ENCODE assay signal across 15 cellular contexts in the genomic region with DNA sequence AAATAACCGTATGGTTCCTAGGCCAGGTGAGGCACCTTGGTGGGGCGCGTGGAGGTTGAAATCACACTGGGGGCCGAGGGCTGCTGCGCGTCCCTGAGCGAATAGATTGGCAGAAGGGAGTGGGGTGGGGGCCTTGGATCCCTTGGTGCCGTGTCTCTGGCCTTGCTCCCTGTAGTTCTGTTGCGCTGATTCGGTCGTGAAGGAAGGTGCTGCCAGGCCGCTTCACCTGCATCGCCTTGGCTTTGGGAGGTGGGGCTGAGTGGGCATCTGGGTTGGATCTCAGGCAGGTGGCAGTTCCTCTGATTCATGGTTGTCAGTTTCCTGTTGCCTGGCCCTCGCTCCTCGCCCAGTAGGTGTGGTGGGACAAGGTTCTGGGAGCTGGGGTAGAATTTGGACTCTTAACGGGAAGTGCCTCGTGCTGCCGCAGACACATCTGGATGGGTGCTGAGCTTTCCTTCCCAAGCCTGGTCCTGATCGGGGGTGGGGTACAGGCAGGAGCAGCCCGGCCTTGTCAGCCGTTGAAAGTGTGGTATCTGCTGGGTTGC. TPM values are rescaled to one million over a fixed set of nuclear protein-coding genes. Genes with fewer than 3 reads are reported as not detected.
DNase-seq lines count a peak whose midpoint lies in the region; ATAC-seq, FAIRE-seq and TF ChIP-seq lines count a peak whose summit lies in the region.
"Had no signal": no experiment of that assay in that cellular context is flagged by ENCODE, and none has a peak within 500 bp of the region (broad histone marks: within the 10 kb centered on the region; RNA-seq: fewer than 3 reads in every experiment).

No MANE protein-coding gene starts in this region.

- peaks cover 16% of the 10 kb centered on the region for H3K36me3 Mint-ChIP-seq in CD4-positive, CD25-positive, alpha-beta regulatory T cell
- H3K36me3 Mint-ChIP-seq in GM23338 (ENCODE audit: low read depth) (peaks cover 39% of the 10 kb centered on the region), glutamatergic neuron (ENCODE audit: unreplicated experiment) (no peaks in the 10 kb centered on the region)
- peaks cover 0 to 49% (median 3%) of the 10 kb centered on the region in 3 donors for H3K36me3 Mint-ChIP-seq in naive thymus-derived CD8-positive, alpha-beta T cell

- no peak for TF ChIP-seq EP300 in K562 (IDR thresholded peaks at IDR 0.05; ENCODE audit: low read length)

- H3K36me3 ChIP-seq in CD4-positive, CD25-positive, alpha-beta regulatory T cell (ENCODE audit: control insufficient read depth, insufficient read depth, low read length): peaks cover 38% of the 10 kb centered on the region
- H3K36me3 ChIP-seq in GM23338 (ENCODE audit: insufficient read depth) (peaks cover 9% of the 10 kb centered on the region), K562 (ENCODE audit: control insufficient read depth, insufficient read depth, low read length) (peaks cover 77% of the 10 kb centered on the region; the same call in 2 of the 3 replicates)

- intact Hi-C loops in K562 (cut with micrococcal nuclease): no loop called here

- no peaks in the 10 kb centered on the region for H3K9me3 ChIP-seq in CD4-positive, CD25-positive, alpha-beta regulatory T cell (ENCODE audit: control insufficient read depth in 2 of 2, low read length in 2 of 2)
- H3K9me3 ChIP-seq in K562 (replicated peaks; ENCODE audit: control insufficient read depth, insufficient read depth, low read depth, low read length): no peaks in the 10 kb centered on the region

- H3K27me3 Mint-ChIP-seq in CD4-positive, CD25-positive, alpha-beta regulatory T cell: no peaks in the 10 kb centered on the region
- peaks cover 14% of the 10 kb centered on the region for H3K27me3 Mint-ChIP-seq in GM23338 (ENCODE audit: insufficient read depth, low read depth, poor library complexity)
- no peaks in the 10 kb centered on the region for H3K27me3 Mint-ChIP-seq in naive thymus-derived CD8-positive, alpha-beta T cell
- H3K27me3 Mint-ChIP-seq in glutamatergic neuron (ENCODE audit: unreplicated experiment): peaks cover 4% of the 10 kb centered on the region
- H3K27me3 Mint-ChIP-seq: activated naive CD8-positive, alpha-beta T cell treated with anti-CD3 and anti-CD28 coated beads, Interleukin-2, amount 10 ng/mL, durations not matched to agents 7 days and 5 days had no signal

- no TSS peak for BruUV-seq in K562 (replicated peaks; lab: Mats Ljungman, UMichigan)

- H3K4me1 Mint-ChIP-seq in CD4-positive, CD25-positive, alpha-beta regulatory T cell: peaks cover 0 to 68% (median 40%) of the 10 kb centered on the region in 4 donors
- H3K4me1 Mint-ChIP-seq in GM23338 (peaks cover 26% of the 10 kb centered on the region), glutamatergic neuron (ENCODE audit: low read depth, unreplicated experiment) (peaks cover 40% of the 10 kb centered on the region)
- H3K4me1 Mint-ChIP-seq in naive thymus-derived CD8-positive, alpha-beta T cell: peaks cover 22 to 63% (median 34%) of the 10 kb centered on the region in 4 donors

- peak overlapping the region in 1 of 4 donors; percentile 27 for H3K4me3 Mint-ChIP-seq in CD4-positive, CD25-positive, alpha-beta regulatory T cell
- H3K4me3 Mint-ChIP-seq in GM23338 (no peak overlapping the region), glutamatergic neuron (ENCODE audit: unreplicated experiment) (no peak overlapping the region)
- no peak overlapping the region for H3K4me3 Mint-ChIP-seq in naive thymus-derived CD8-positive, alpha-beta T cell
- H3K4me3 Mint-ChIP-seq: activated naive CD8-positive, alpha-beta T cell treated with anti-CD3 and anti-CD28 coated beads, Interleukin-2, amount 10 ng/mL, durations not matched to agents 7 days and 5 days had no signal

- TF ChIP-seq CTCF in GM23338 (conservative IDR thresholded peaks at IDR 0.05; ENCODE audit: low read depth in 2 of 2) (no peak), K562 (IDR thresholded peaks at IDR 0.05 in 2 of 3, conservative IDR thresholded peaks at IDR 0.05 in 1 of 3; ENCODE audit: insufficient read depth in 2 of 3, low read depth in 1 of 3, low read length in 3 of 3) (no peak), glutamatergic neuron (IDR thresholded peaks at IDR 0.05; ENCODE audit: partially characterized antibody, unreplicated experiment) (no peak)

- peak overlapping the region in 2 of 3 donors; percentile 88 for H3K27ac Mint-ChIP-seq in CD4-positive, CD25-positive, alpha-beta regulatory T cell
- H3K27ac Mint-ChIP-seq in GM23338 (peak overlapping the region; percentile 82; the same call in 1 of the 2 replicates), glutamatergic neuron (ENCODE audit: unreplicated experiment) (no peak overlapping the region)
- H3K27ac Mint-ChIP-seq in naive thymus-derived CD8-positive, alpha-beta T cell: peak overlapping the region in 7 of 10 donors; percentile 38 to 74 (median 59)

- H3K27ac ChIP-seq in CD4-positive, CD25-positive, alpha-beta regulatory T cell (ENCODE audit: insufficient read depth, low read length, poor library complexity, severe bottlenecking): no peak overlapping the region
- H3K27ac ChIP-seq in GM23338 (ENCODE audit: low read depth): 0 out of 2 replicates have a peak overlapping the region, but pooled peaks have one; percentile 14
- no peak overlapping the region for H3K27ac ChIP-seq in K562 (ENCODE audit: extremely low read depth, low read depth, low read length)
- H3K27ac ChIP-seq: SK-N-MC had no signal

- H2AFZ ChIP-seq in GM23338 (no peak overlapping the region), K562 (ENCODE audit: low read depth, low read length) (no peak overlapping the region)

- TF ChIP-seq POLR2A in K562 (conservative IDR thresholded peaks at IDR 0.05): no peak

- no peaks in the 10 kb centered on the region for H3K27me3 ChIP-seq in CD4-positive, CD25-positive, alpha-beta regulatory T cell (ENCODE audit: control insufficient read depth, insufficient read depth, low read length)
- no peaks in the 10 kb centered on the region for H3K27me3 ChIP-seq in GM23338 (ENCODE audit: insufficient read depth)
- H3K27me3 ChIP-seq in K562 (ENCODE audit: control insufficient read depth in 2 of 2, insufficient read depth in 2 of 2, low read length in 2 of 2): no peaks in the 10 kb centered on the region

- peaks cover 12% of the 10 kb centered on the region; the same call in 1 of the 2 replicates for H3F3A ChIP-seq in GM23338 (replicated peaks; ENCODE audit: low read depth)

- H3K9ac ChIP-seq in K562 (ENCODE audit: insufficient read depth in 1 of 2, low read depth in 2 of 2, low read length in 2 of 2): peak overlapping the region in 1 of 2 experiments; percentile 65; a peak in 1 of 4 replicates

- WGBS in K562 (ENCODE audit: insufficient coverage, low coverage, missing lambda C conversion rate): 93% methylated on average over 21 of the region's 21 CpGs

- CTCF ChIA-PET in K562 (lab: Yijun Ruan, JAX; ENCODE audit: low intra/inter-chr PET ratio): no interaction called here

- no peaks in the 10 kb centered on the region for H3K9me3 Mint-ChIP-seq in CD4-positive, CD25-positive, alpha-beta regulatory T cell
- H3K9me3 Mint-ChIP-seq in GM23338 (no peaks in the 10 kb centered on the region), glutamatergic neuron (ENCODE audit: unreplicated experiment) (no peaks in the 10 kb centered on the region)
- no peaks in the 10 kb centered on the region for H3K9me3 Mint-ChIP-seq in naive thymus-derived CD8-positive, alpha-beta T cell
- H3K9me3 Mint-ChIP-seq: activated naive CD8-positive, alpha-beta T cell treated with anti-CD3 and anti-CD28 coated beads, Interleukin-2, amount 10 ng/mL, durations not matched to agents 7 days and 5 days had no signal

- no peak for FAIRE-seq in K562 (lab: Jason Lieb, UNC)
- FAIRE-seq: frontal cortex, H54, HTR-8/SVneo had no signal

- H3K4me2 ChIP-seq in GM23338: no peak overlapping the region
- no peak overlapping the region for H3K4me2 ChIP-seq in K562 (ENCODE audit: insufficient read depth, low read length)

- H4K20me1 ChIP-seq in GM23338 (replicated peaks; ENCODE audit: insufficient read depth) (peaks cover 21% of the 10 kb centered on the region), K562 (replicated peaks; ENCODE audit: control insufficient read depth, insufficient read depth, low read length) (peaks cover 55% of the 10 kb centered on the region)

- DNase-seq in CD4-positive, CD25-positive, alpha-beta regulatory T cell: no peak
- DNase-seq in GM23338 (ENCODE audit: low spot score) (no peak), K562 (ENCODE audit: extremely low read depth in 1 of 4, low spot score in 3 of 4) (no peak), glutamatergic neuron (no peak)
- no peak for DNase-seq in naive thymus-derived CD8-positive, alpha-beta T cell
- DNase-seq in stimulated activated CD4-positive, alpha-beta T cell treated with anti-CD3 and anti-CD28 coated beads, Interleukin-4, amount 100 ng/mL, for 24 hours: no peak
- DNase-seq: activated naive CD8-positive, alpha-beta T cell treated with anti-CD3 and anti-CD28 coated beads, Interleukin-2, amount 10 ng/mL, durations not matched to agents 7 days and 5 days; stimulated activated CD4-positive, alpha-beta T cell treated with anti-CD3 and anti-CD28 coated beads, Interleukin-2, amount 100 ng/mL, for 24 hours; stimulated activated naive CD8-positive, alpha-beta T cell treated with anti-CD3 and anti-CD28 coated beads, Interleukin-15, Interleukin-2, amounts not matched to agents 100 U/mL and 50 U/mL, for 24 hours had no signal

- peaks cover 14% of the 10 kb centered on the region for H3K4me1 ChIP-seq in CD4-positive, CD25-positive, alpha-beta regulatory T cell (ENCODE audit: control insufficient read depth, insufficient read depth, low read length, poor library complexity, severe bottlenecking)
- H3K4me1 ChIP-seq in GM23338 (ENCODE audit: insufficient read depth) (peaks cover 3% of the 10 kb centered on the region; the same call in 1 of the 2 replicates), K562 (replicated peaks in 1 of 2; ENCODE audit: control insufficient read depth in 2 of 2, insufficient read depth in 2 of 2, low read length in 2 of 2) (peaks cover 30 to 32% of the 10 kb centered on the region in 2 experiments)

- H3K9me1 ChIP-seq in K562 (ENCODE audit: control insufficient read depth, insufficient read depth, low read length): peaks cover 3% of the 10 kb centered on the region

- H3K9me2 ChIP-seq in GM23338 (ENCODE audit: insufficient read depth): no peaks in the 10 kb centered on the region

- TF ChIP-seq RAD21 in K562 (CRISPR knock-in tag; conservative IDR thresholded peaks at IDR 0.05 in 1 of 2, IDR thresholded peaks at IDR 0.05 in 1 of 2): no peak

- H3K79me2 ChIP-seq in GM23338 (replicated peaks; ENCODE audit: insufficient read depth): peaks cover 83% of the 10 kb centered on the region
- peaks cover 33% of the 10 kb centered on the region for H3K79me2 ChIP-seq in K562 (ENCODE audit: control insufficient read depth, insufficient read depth, low read length)

- POLR2A ChIA-PET in K562 (lab: Yijun Ruan, JAX): no interaction called here
- POLR2A ChIA-PET in naive thymus-derived CD8-positive, alpha-beta T cell (lab: Charles Lee): no interaction called here

- in situ Hi-C loops in K562 (cut with MboI): no loop called here

- no peak overlapping the region for H3K4me3 ChIP-seq in CD4-positive, CD25-positive, alpha-beta regulatory T cell (ENCODE audit: low read depth, low read length)
- H3K4me3 ChIP-seq in GM23338 (no peak overlapping the region), K562 (no peak overlapping the region)
- H3K4me3 ChIP-seq: SK-N-MC had no signal

- ATAC-seq in CD4-positive, CD25-positive, alpha-beta regulatory T cell (ENCODE audit: low read depth in 2 of 2): no peak
- no peak for ATAC-seq in GM23338
- ATAC-seq in K562: no peak
- ATAC-seq in naive thymus-derived CD8-positive, alpha-beta T cell: no peak
- ATAC-seq in GM21367 (IDR thresholded peaks at IDR 0.05; ENCODE audit: unreplicated experiment): no peak
- ATAC-seq in HG03039 (IDR thresholded peaks at IDR 0.05; ENCODE audit: unreplicated experiment): no peak
- ATAC-seq: stimulated activated naive CD8-positive, alpha-beta T cell treated with anti-CD3 and anti-CD28 coated beads, Interleukin-15, Interleukin-2, amounts not matched to agents 100 U/mL and 50 U/mL, for 24 hours had no signal

RNA-seq across cellular contexts. Expression of gene PGS1, which starts 30.1 kb away (rescaled TPM):
- 50.1 TPM for total RNA-seq in CD4-positive, CD25-positive, alpha-beta regulatory T cell
- 10 to 100 TPM; 29.6 to 35.4 (median 31.5) TPM for polyA plus RNA-seq in CD4-positive, CD25-positive, alpha-beta regulatory T cell
- total RNA-seq in GM23338 (2014; rRNA removed; shearing (Covaris generic)): 65.8 and 67.1 TPM in 2 replicates
- polyA plus RNA-seq in GM23338 (2016; fragmentation: Nextera tagmentation; extraction: Ambion mirVana) (42.5 and 43.9 TPM in 2 replicates), K562 (2011; rRNA removed) (39.4 and 43.6 TPM in 2 replicates), K562 (2014; fragmentation: Illumina TruSeq; extraction: Trizol) (22.3 and 27.0 TPM in 2 replicates), K562 (2014; fragmentation: Nextera tagmentation; extraction: Ambion mirVana) (1 to 10 TPM; 1.3 to 1.8 TPM), K562 (2014; rRNA removed) (29.7 and 36.0 TPM in 2 replicates)
- total RNA-seq in K562 (2011; cell fraction: chromatin; rRNA removed; ENCODE audit: low replicate concordance): 72.8 and 169 TPM in 2 replicates
- total RNA-seq in K562 (2011; cell fraction: nucleolus; rRNA removed): 88.1 and 96.7 TPM in 2 replicates
- total RNA-seq in K562 (2011; cell fraction: nucleoplasm; rRNA removed): 70.5 and 71.8 TPM in 2 replicates
- total RNA-seq in K562 (2014; rRNA removed) (24.0 and 33.4 TPM in 2 replicates), K562 (2014; rRNA removed; fragmentation: Illumina TruSeq; extraction: Trizol) (10.7 and 14.0 TPM in 2 replicates), K562 (2015; rRNA removed; fragmentation: Illumina TruSeq; extraction: Trizol) (16.9 and 20.3 TPM in 2 replicates), K562 (2021) (33.5 and 38.4 TPM in 2 replicates), glutamatergic neuron (ENCODE audit: unreplicated experiment) (50.2 TPM)
- 36.4 and 45.7 TPM in 2 replicates for polyA plus RNA-seq in K562 (2011; cell fraction: cytosol; rRNA removed)
- 113 and 149 TPM in 2 replicates for polyA plus RNA-seq in K562 (2011; cell fraction: nucleus; rRNA removed)
- polyA plus RNA-seq in K562 (2012): 24.6 and 37.9 TPM in 2 replicates
- polyA minus RNA-seq in K562 (2011; rRNA and poly(A)+ RNA removed): 23.3 and 26.9 TPM in 2 replicates
- 30.8 and 30.9 TPM in 2 replicates for polyA minus RNA-seq in K562 (2011; cell fraction: cytosol; rRNA and poly(A)+ RNA removed)
- 40.8 and 57.1 TPM in 2 replicates for polyA minus RNA-seq in K562 (2011; cell fraction: nucleus; rRNA and poly(A)+ RNA removed)
- total RNA-seq in naive thymus-derived CD8-positive, alpha-beta T cell: 10 to 100 TPM; 72.5 to 73.4 TPM
- polyA plus RNA-seq in naive thymus-derived CD8-positive, alpha-beta T cell: 10 to 100 TPM; 24.3 to 46.6 (median 32.7) TPM

RNA-seq across cellular contexts. Expression of gene SOCS3, which starts 48.7 kb away (rescaled TPM):
- total RNA-seq in CD4-positive, CD25-positive, alpha-beta regulatory T cell: 218 TPM
- 10 to 100 TPM; 26.4 to 74.2 (median 51.2) TPM for polyA plus RNA-seq in CD4-positive, CD25-positive, alpha-beta regulatory T cell
- 25.1 and 32.9 TPM in 2 replicates for total RNA-seq in GM23338 (2014; rRNA removed; shearing (Covaris generic))
- polyA plus RNA-seq in GM23338 (2016; fragmentation: Nextera tagmentation; extraction: Ambion mirVana) (13.2 TPM in 2 replicates), K562 (2011; rRNA removed) (12.7 and 17.9 TPM in 2 replicates), K562 (2014; fragmentation: Illumina TruSeq; extraction: Trizol) (12.5 and 19.4 TPM in 2 replicates), K562 (2014; fragmentation: Nextera tagmentation; extraction: Ambion mirVana) (under 1 TPM; 0.56 to 0.92 TPM), K562 (2014; rRNA removed) (17.5 and 21.9 TPM in 2 replicates)
- total RNA-seq in K562 (2011; cell fraction: chromatin; rRNA removed; ENCODE audit: low replicate concordance): 20.8 and 58.5 TPM in 2 replicates
- total RNA-seq in K562 (2011; cell fraction: nucleolus; rRNA removed): 62.9 and 64.2 TPM in 2 replicates
- total RNA-seq in K562 (2011; cell fraction: nucleoplasm; rRNA removed): 32.2 and 39.5 TPM in 2 replicates
- total RNA-seq in K562 (2014; rRNA removed) (37.3 and 38.9 TPM in 2 replicates), K562 (2014; rRNA removed; fragmentation: Illumina TruSeq; extraction: Trizol) (13.7 and 14.4 TPM in 2 replicates), K562 (2015; rRNA removed; fragmentation: Illumina TruSeq; extraction: Trizol) (10.9 and 12.3 TPM in 2 replicates), K562 (2021) (30.7 and 36.8 TPM in 2 replicates), glutamatergic neuron (ENCODE audit: unreplicated experiment) (3.1 TPM)
- polyA plus RNA-seq in K562 (2011; cell fraction: cytosol; rRNA removed): 12.3 and 31.5 TPM in 2 replicates
- polyA plus RNA-seq in K562 (2011; cell fraction: nucleus; rRNA removed): 26.9 and 59.7 TPM in 2 replicates
- polyA plus RNA-seq in K562 (2012): 8.8 and 9.6 TPM in 2 replicates
- 12.4 and 23.2 TPM in 2 replicates for polyA minus RNA-seq in K562 (2011; rRNA and poly(A)+ RNA removed)
- 22.2 and 30.9 TPM in 2 replicates for polyA minus RNA-seq in K562 (2011; cell fraction: cytosol; rRNA and poly(A)+ RNA removed)
- polyA minus RNA-seq in K562 (2011; cell fraction: nucleus; rRNA and poly(A)+ RNA removed): 23.3 and 27.7 TPM in 2 replicates
- 1 to 10 TPM in 1 of 2 experiments, under 1 TPM in 1; 0.86 to 1.0 TPM for total RNA-seq in naive thymus-derived CD8-positive, alpha-beta T cell
- 10 to 100 TPM; 21.2 to 43.9 (median 37.3) TPM for polyA plus RNA-seq in naive thymus-derived CD8-positive, alpha-beta T cell
